Comparison of ENCODE assay signal across 13 cellular contexts in the genomic region with DNA sequence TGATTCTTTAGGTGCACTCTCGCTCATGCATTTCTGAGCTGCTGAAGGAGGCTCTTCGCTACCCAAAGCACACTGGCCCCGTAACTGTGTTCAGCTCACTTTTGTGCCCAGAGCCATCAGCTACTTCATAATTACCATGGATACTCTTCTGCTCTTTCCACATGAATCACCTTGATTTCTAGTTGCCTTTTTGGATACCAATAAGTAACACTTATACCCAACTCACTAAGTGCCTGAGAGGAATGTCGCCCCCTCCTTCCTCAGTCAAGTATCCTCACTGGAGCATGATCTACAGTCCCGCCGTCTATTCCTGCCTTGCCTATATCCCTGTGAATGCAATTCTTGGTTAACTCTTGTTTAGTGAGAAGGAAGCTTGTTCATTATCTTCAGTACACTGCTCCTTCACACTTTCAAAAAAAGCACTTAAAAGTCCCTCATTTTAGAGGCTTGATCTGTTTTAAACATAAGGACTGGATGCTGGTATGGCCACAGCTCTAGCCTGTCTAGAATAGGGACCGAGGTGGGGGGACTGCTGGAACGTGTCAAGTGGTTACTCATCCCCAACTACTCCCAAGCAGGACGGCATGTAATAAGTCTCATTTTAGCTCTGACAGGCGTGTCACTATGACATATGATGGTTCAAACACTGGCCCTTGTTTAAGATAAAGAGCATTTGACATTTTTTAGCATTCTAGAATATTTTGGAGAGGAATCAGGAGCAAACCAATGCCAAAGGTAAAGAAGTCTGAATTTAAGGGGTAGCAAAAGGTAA. TPM values are rescaled to one million over a fixed set of nuclear protein-coding genes. Genes with fewer than 3 reads are reported as not detected.
DNase-seq lines count a peak whose midpoint lies in the region; FAIRE-seq and TF ChIP-seq lines count a peak whose summit lies in the region.
"Had no signal": no experiment of that assay in that cellular context is flagged by ENCODE, and none has a peak within 500 bp of the region (broad histone marks: within the 10 kb centered on the region; RNA-seq: fewer than 3 reads in every experiment).

No MANE protein-coding gene starts in this region.

- H3K27me3 Mint-ChIP-seq in glutamatergic neuron (ENCODE audit: unreplicated experiment) (peaks cover 12% of the 10 kb centered on the region), neural crest cell (ENCODE audit: low read depth) (no peaks in the 10 kb centered on the region)

- H3K36me3 ChIP-seq in ascending aorta: no peaks in the 10 kb centered on the region
- no peaks in the 10 kb centered on the region for H3K36me3 ChIP-seq in thyroid gland

- H3K4me3 ChIP-seq in ascending aorta (no peak overlapping the region), thyroid gland (replicated peaks in 1 of 3) (no peak overlapping the region)

- peak overlapping the region; percentile 14 to 57 for H3K27ac ChIP-seq in ascending aorta
- peak overlapping the region; percentile 41 to 69 (median 52) for H3K27ac ChIP-seq in thyroid gland

- peak in 1 of 2 donors; percentile 42 for DNase-seq in ascending aorta (ENCODE audit: low spot score in 2 of 2)
- DNase-seq in glutamatergic neuron: no peak
- no peak for DNase-seq in neural crest cell (ENCODE audit: low read depth, low spot score)
- DNase-seq in thyroid gland: peak; percentile 68 to 78
- no peak for DNase-seq in RCC 7860 (ENCODE audit: low spot score)
- no peak for DNase-seq in UCSD-AML1 (lab: John Stamatoyannopoulos, UW; ENCODE audit: unreplicated experiment)
- DNase-seq in mesenteric fat pad (ENCODE audit: low spot score): no peak
- DNase-seq: CD8-positive, alpha-beta memory T cell; EL; KG1; NCI-H1048; NCI-H2107 had no signal

- WGBS in thyroid gland, 2 donors: 38 to 52% methylated on average over 10 of the region's 10 CpGs

- no peak for TF ChIP-seq POLR2A in thyroid gland (IDR thresholded peaks at IDR 0.05)

- no peaks in the 10 kb centered on the region for H3K27me3 ChIP-seq in ascending aorta
- H3K27me3 ChIP-seq in thyroid gland: no peaks in the 10 kb centered on the region

- intact Hi-C loops in ascending aorta (cut with DNase I): no loop called here
- intact Hi-C loops in thyroid gland (cut with DNase I): no loop called here

- H3K4me3 Mint-ChIP-seq in glutamatergic neuron (ENCODE audit: unreplicated experiment) (no peak overlapping the region), neural crest cell (no peak overlapping the region)

- no peaks in the 10 kb centered on the region for H3K36me3 Mint-ChIP-seq in glutamatergic neuron (ENCODE audit: unreplicated experiment)
- peaks cover 22% of the 10 kb centered on the region for H3K36me3 Mint-ChIP-seq in neural crest cell (ENCODE audit: low read depth)

- H3K27ac Mint-ChIP-seq in glutamatergic neuron (ENCODE audit: unreplicated experiment): peak overlapping the region; percentile 76
- peak overlapping the region; percentile 48 for H3K27ac Mint-ChIP-seq in neural crest cell (ENCODE audit: unreplicated experiment)

- TF ChIP-seq CTCF in ascending aorta (IDR thresholded peaks at IDR 0.05) (no peak), glutamatergic neuron (IDR thresholded peaks at IDR 0.05; ENCODE audit: partially characterized antibody, unreplicated experiment) (no peak), neural crest cell (conservative IDR thresholded peaks at IDR 0.05) (no peak), thyroid gland (IDR thresholded peaks at IDR 0.05) (no peak)

- peaks cover 8% of the 10 kb centered on the region for H3K9me3 Mint-ChIP-seq in glutamatergic neuron (ENCODE audit: unreplicated experiment)
- no peaks in the 10 kb centered on the region for H3K9me3 Mint-ChIP-seq in neural crest cell

- H3K9me3 ChIP-seq in ascending aorta: no peaks in the 10 kb centered on the region
- H3K9me3 ChIP-seq in thyroid gland: no peaks in the 10 kb centered on the region

- peaks cover 8 to 46% of the 10 kb centered on the region in 2 donors for H3K4me1 ChIP-seq in ascending aorta
- peaks cover 31 to 35% of the 10 kb centered on the region in 2 donors for H3K4me1 ChIP-seq in thyroid gland

- FAIRE-seq in RCC 7860 (lab: Jason Lieb, UNC): no peak
- FAIRE-seq: H54 had no signal

- peaks cover 35% of the 10 kb centered on the region for H3K4me1 Mint-ChIP-seq in glutamatergic neuron (ENCODE audit: low read depth, unreplicated experiment)
- peaks cover 9% of the 10 kb centered on the region for H3K4me1 Mint-ChIP-seq in neural crest cell

RNA-seq across cellular contexts. Expression of gene SVIL, which starts 23.7 kb away (rescaled TPM):
- total RNA-seq in ascending aorta (94.7 TPM), glutamatergic neuron (ENCODE audit: unreplicated experiment) (117 TPM), neural crest cell (57.5 and 57.7 TPM in 2 replicates), thyroid gland (100 to 1,000 TPM in 2 of 4 donors, 10 to 100 TPM in 2; 59.9 to 211 (median 134) TPM), mesenteric fat pad (100 TPM)

Comparison
In these comparisons a context has a peak if more than half of its experiments do, and no peak if none do; other contexts are left out.
1. DNase-seq: peak in thyroid gland (2 of 2); none in glutamatergic neuron (single experiment), neural crest cell (single experiment), RCC 7860 (single experiment), UCSD-AML1 (single experiment) and mesenteric fat pad (single experiment).